In genomic region chr7:39650676-39651075, GRCh38 we compare ENCODE assay signal across 13 cellular contexts. TPM values are rescaled to one million over a fixed set of nuclear protein-coding genes. Genes with fewer than 3 reads are reported as not detected.
DNase-seq lines count a peak whose midpoint lies in the region; ATAC-seq, FAIRE-seq and TF ChIP-seq lines count a peak whose summit lies in the region.
"Had no signal": no experiment of that assay in that cellular context is flagged by ENCODE, and none has a peak within 500 bp of the region (broad histone marks: within the 10 kb centered on the region; RNA-seq: fewer than 3 reads in every experiment).

No MANE protein-coding gene starts in this region.

- no peak overlapping the region for H3K4me3 ChIP-seq in fibroblast of villous mesenchyme (ENCODE audit: low read depth, low read length)
- H3K4me3 ChIP-seq: dorsolateral prefrontal cortex, stomach had no signal

- no peak for FAIRE-seq in RCC 7860 (lab: Jason Lieb, UNC)

- no peak for ATAC-seq in HG03280 (IDR thresholded peaks at IDR 0.05; ENCODE audit: unreplicated experiment)

- no peak for TF ChIP-seq CTCF in fibroblast of villous mesenchyme (IDR thresholded peaks at IDR 0.05; ENCODE audit: insufficient read depth, low read depth, low read length)

- DNase-seq in Daoy (ENCODE audit: low read depth) (peak; percentile 37), RPMI7951 (ENCODE audit: low read depth) (peak; percentile 55), fibroblast of villous mesenchyme (ENCODE audit: low read depth) (peak; percentile 42), pons (ENCODE audit: low spot score) (peak; percentile 15), GDM1 (lab: John Stamatoyannopoulos, UW) (no peak), RCC 7860 (ENCODE audit: low spot score) (no peak)
- no peak for DNase-seq in activated CD4-positive, alpha-beta T cell treated with anti-CD3 and anti-CD28 coated beads for 4 hours
- DNase-seq: dorsolateral prefrontal cortex, NCI-H748 treated with DMSO at 0.1 percent for 48 hours, SIG-M5, stomach, WERI-Rb-1 had no signal

RNA-seq across cellular contexts. Expression of gene RALA, which starts 27.3 kb away (rescaled TPM):
- 12.2 and 15.6 TPM in 2 replicates for total RNA-seq in Daoy (2014; rRNA removed; shearing (Covaris generic))
- total RNA-seq in RPMI7951 (2014; rRNA removed; shearing (Covaris generic)), result 18.7 and 19.2 TPM in 2 replicates
- total RNA-seq in fibroblast of villous mesenchyme, result 20.3 and 22.2 TPM in 2 replicates

Comparison
In these comparisons a context has a peak if more than half of its experiments do, and no peak if none do; other contexts are left out.
1. DNase-seq: peak in Daoy (single experiment), RPMI7951 (single experiment), fibroblast of villous mesenchyme (single experiment) and pons (single experiment); none in activated CD4-positive, alpha-beta T cell treated with anti-CD3 and anti-CD28 coated beads for 4 hours (0 of 2), GDM1 (single experiment) and RCC 7860 (single experiment).